Comparison of ENCODE assay signal across 9 cellular contexts in the genomic region with DNA sequence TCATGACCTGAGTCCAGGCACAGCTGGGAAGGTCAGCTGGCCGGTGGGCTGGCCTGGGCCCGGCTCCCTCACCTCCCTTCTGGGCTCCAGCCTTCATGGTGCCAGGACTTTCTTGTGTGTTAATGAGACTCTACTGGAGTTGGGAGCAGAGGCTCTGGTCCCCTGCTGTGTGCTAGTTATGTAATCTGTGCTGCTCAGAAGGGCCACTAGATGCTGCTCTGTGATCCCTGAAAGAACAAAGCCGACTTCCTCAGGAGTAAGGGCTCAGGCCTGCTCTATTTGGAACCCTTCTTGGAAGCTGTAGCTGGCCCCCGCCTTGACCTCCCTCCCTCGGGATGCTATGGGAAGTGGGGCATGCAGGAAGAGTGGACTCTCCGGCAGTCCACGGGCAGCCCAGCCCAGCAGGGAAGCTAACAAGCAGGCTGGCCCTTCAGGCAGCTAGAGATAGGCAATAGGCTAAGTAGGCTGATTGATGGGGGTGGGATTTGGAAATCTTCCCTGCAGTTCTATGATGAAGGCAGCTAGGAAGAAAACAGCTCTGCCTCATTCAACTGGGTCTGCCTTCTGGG. TPM values are rescaled to one million over a fixed set of nuclear protein-coding genes. Genes with fewer than 3 reads are reported as not detected.
DNase-seq lines count a peak whose midpoint lies in the region; ATAC-seq and TF ChIP-seq lines count a peak whose summit lies in the region.
"Had no signal": no experiment of that assay in that cellular context is flagged by ENCODE, and none has a peak within 500 bp of the region (broad histone marks: within the 10 kb centered on the region; RNA-seq: fewer than 3 reads in every experiment).

No MANE protein-coding gene starts in this region.

- TF ChIP-seq EP300 in gastroesophageal sphincter (IDR thresholded peaks at IDR 0.05): no peak

- no peaks in the 10 kb centered on the region for H3K9me3 ChIP-seq in CD8-positive, alpha-beta memory T cell (ENCODE audit: low read length)
- H3K9me3 ChIP-seq in gastroesophageal sphincter: no peaks in the 10 kb centered on the region
- no peaks in the 10 kb centered on the region for H3K9me3 ChIP-seq in neuronal stem cell (replicated peaks in 1 of 2; ENCODE audit: control insufficient read depth in 2 of 2, insufficient read depth in 1 of 2, low read depth in 1 of 2, low read length in 2 of 2)

- no peak overlapping the region for H2BK12ac ChIP-seq in neuronal stem cell (ENCODE audit: low read length)

- CTCF ChIA-PET in CD8-positive, alpha-beta memory T cell (lab: Charles Lee): interaction anchor here (0.6 to 6.7 kb wide), 31 partner anchors 8 to 394 kb away, joined by 3 to 44 read pairs (median 4); partner anchors contain the start of genes MYO1D and PSMD11

- H3K79me1 ChIP-seq in neuronal stem cell (ENCODE audit: low read depth, low read length): peaks cover 9% of the 10 kb centered on the region

- no peak overlapping the region for H3K4me3 ChIP-seq in CD8-positive, alpha-beta memory T cell (ENCODE audit: low read length)
- H3K4me3 ChIP-seq in gastroesophageal sphincter (no peak overlapping the region), neuronal stem cell (ENCODE audit: low read length in 2 of 2) (no peak overlapping the region)

- DNase-seq in CD8-positive, alpha-beta memory T cell: peak in 3 of 5 donors; percentile 42 to 62 (median 60)
- DNase-seq in HCEC 1CT: peak; percentile 64
- peak; percentile 66 to 89 for DNase-seq in NCI-H524 (lab: John Stamatoyannopoulos, UW)
- DNase-seq in neuronal stem cell (ENCODE audit: low spot score): peak; percentile 62

- peaks cover 15% of the 10 kb centered on the region for H3K4me1 ChIP-seq in CD8-positive, alpha-beta memory T cell (ENCODE audit: insufficient read depth, low read length)
- peaks cover 0 to 47% (median 14%) of the 10 kb centered on the region in 3 donors for H3K4me1 ChIP-seq in gastroesophageal sphincter
- H3K4me1 ChIP-seq in neuronal stem cell (ENCODE audit: control insufficient read depth in 2 of 2, insufficient read depth in 1 of 2, low read depth in 1 of 2, low read length in 2 of 2): peaks cover 18 to 23% of the 10 kb centered on the region in 2 donors

- peaks cover 0 to 51% (median 11%) of the 10 kb centered on the region in 3 donors for H3K36me3 Mint-ChIP-seq in CD8-positive, alpha-beta memory T cell
- H3K36me3 Mint-ChIP-seq in activated naive CD4-positive, alpha-beta T cell treated with anti-CD3 and anti-CD28 coated beads, Interleukin-2, amount 50 U/mL, for 24 hours: peaks cover 11% of the 10 kb centered on the region

- H4K8ac ChIP-seq in neuronal stem cell (ENCODE audit: low read depth, low read length): no peak overlapping the region

- peaks cover 11 to 15% (median 13%) of the 10 kb centered on the region in 3 donors for H3K4me1 Mint-ChIP-seq in CD8-positive, alpha-beta memory T cell
- H3K4me1 Mint-ChIP-seq in activated naive CD4-positive, alpha-beta T cell treated with anti-CD3 and anti-CD28 coated beads, Interleukin-2, amount 50 U/mL, for 24 hours: peaks cover 27% of the 10 kb centered on the region

- H2BK120ac ChIP-seq in neuronal stem cell (ENCODE audit: low read depth, low read length): no peak overlapping the region

- no peak overlapping the region for H3K23ac ChIP-seq in neuronal stem cell (ENCODE audit: low read depth, low read length, poor library complexity)

- TF ChIP-seq CTCF in gastroesophageal sphincter (IDR thresholded peaks at IDR 0.05): peak in 3 of 4 experiments; percentile 62 to 67 (median 65)

- POLR2A ChIA-PET in CD8-positive, alpha-beta memory T cell (lab: Charles Lee): no interaction called here

- no peaks in the 10 kb centered on the region for H3K9me3 Mint-ChIP-seq in CD8-positive, alpha-beta memory T cell
- no peaks in the 10 kb centered on the region for H3K9me3 Mint-ChIP-seq in activated naive CD4-positive, alpha-beta T cell treated with anti-CD3 and anti-CD28 coated beads, Interleukin-2, amount 50 U/mL, for 24 hours
- H3K9me3 Mint-ChIP-seq: T-helper 1 cell treated with Interleukin-12 subunit alpha and Interleukin-12 subunit beta and Interleukin-4 antibody, amounts not matched to agents 30 μg/mL and 1 μg/mL, for 36 hours had no signal

- H2BK5ac ChIP-seq in neuronal stem cell (ENCODE audit: low read length): no peak overlapping the region

- no peak overlapping the region for H3K9ac ChIP-seq in neuronal stem cell (ENCODE audit: low read depth, low read length, poor library complexity)

- no peak overlapping the region for H2BK15ac ChIP-seq in neuronal stem cell (ENCODE audit: low read length)

- H2AK5ac ChIP-seq in neuronal stem cell (ENCODE audit: low read depth, low read length): no peak overlapping the region

- H3K36me3 ChIP-seq in CD8-positive, alpha-beta memory T cell (ENCODE audit: insufficient read depth, low read length): peaks cover 19% of the 10 kb centered on the region
- H3K36me3 ChIP-seq in gastroesophageal sphincter (peaks cover 0 to 44% of the 10 kb centered on the region in 2 donors), neuronal stem cell (replicated peaks in 1 of 2; ENCODE audit: control insufficient read depth in 2 of 2, insufficient read depth in 2 of 2, low read length in 2 of 2) (peaks cover 30 to 54% of the 10 kb centered on the region in 2 donors)

- H3K27me3 Mint-ChIP-seq in CD8-positive, alpha-beta memory T cell: peaks cover 0 to 3% of the 10 kb centered on the region in 2 donors
- H3K27me3 Mint-ChIP-seq in activated naive CD4-positive, alpha-beta T cell treated with anti-CD3 and anti-CD28 coated beads, Interleukin-2, amount 50 U/mL, for 24 hours: no peaks in the 10 kb centered on the region

- 5 to 6% methylated on average over 3 to 4 of the region's 7 CpGs for WGBS in gastroesophageal sphincter (ENCODE audit: low coverage in 1 of 2), 2 donors
- no CpG with 5 or more reads among the region's 7 CpGs for WGBS in neuronal stem cell (ENCODE audit: extremely low coverage in 2 of 2, insufficient read length in 2 of 2, insufficient replicate concordance in 1 of 2), 2 donors

- peak overlapping the region; percentile 69 for H3K18ac ChIP-seq in neuronal stem cell (ENCODE audit: low read length)

- H2AFZ ChIP-seq in neuronal stem cell (ENCODE audit: low read length): peak overlapping the region; percentile 84

- peak; percentile 36 for ATAC-seq in gastroesophageal sphincter
- ATAC-seq in HG03095 (IDR thresholded peaks at IDR 0.05; ENCODE audit: unreplicated experiment): no peak
- no peak for ATAC-seq in GM19452 (IDR thresholded peaks at IDR 0.05; ENCODE audit: unreplicated experiment)

- peak overlapping the region in 2 of 7 donors; percentile 7 to 49 for H3K4me3 Mint-ChIP-seq in CD8-positive, alpha-beta memory T cell
- no peak overlapping the region for H3K4me3 Mint-ChIP-seq in activated naive CD4-positive, alpha-beta T cell treated with anti-CD3 and anti-CD28 coated beads, Interleukin-2, amount 50 U/mL, for 24 hours
- H3K4me3 Mint-ChIP-seq: T-helper 1 cell treated with Interleukin-12 subunit alpha and Interleukin-12 subunit beta and Interleukin-4 antibody, amounts not matched to agents 30 μg/mL and 1 μg/mL, for 36 hours had no signal

- no peak overlapping the region for H3K14ac ChIP-seq in neuronal stem cell (ENCODE audit: low read length)

- H3K4ac ChIP-seq in neuronal stem cell (ENCODE audit: low read length): no peak overlapping the region

- peak overlapping the region; percentile 46 to 93 (median 78) for H3K27ac Mint-ChIP-seq in CD8-positive, alpha-beta memory T cell
- peak overlapping the region; percentile 78 for H3K27ac Mint-ChIP-seq in activated naive CD4-positive, alpha-beta T cell treated with anti-CD3 and anti-CD28 coated beads, Interleukin-2, amount 50 U/mL, for 24 hours
- H3K27ac Mint-ChIP-seq: T-helper 1 cell treated with Interleukin-12 subunit alpha and Interleukin-12 subunit beta and Interleukin-4 antibody, amounts not matched to agents 30 μg/mL and 1 μg/mL, for 36 hours had no signal

- no peaks in the 10 kb centered on the region for H3K27me3 ChIP-seq in CD8-positive, alpha-beta memory T cell (ENCODE audit: insufficient read depth, low read length, poor library complexity, severe bottlenecking)
- H3K27me3 ChIP-seq in gastroesophageal sphincter (no peaks in the 10 kb centered on the region), neuronal stem cell (ENCODE audit: control insufficient read depth in 3 of 3, insufficient read depth in 3 of 3, low read depth in 1 of 3, low read length in 3 of 3) (no peaks in the 10 kb centered on the region)

- H4K91ac ChIP-seq in neuronal stem cell (ENCODE audit: low read depth, low read length, poor library complexity): no peak overlapping the region

- no peak for TF ChIP-seq POLR2A in gastroesophageal sphincter (IDR thresholded peaks at IDR 0.05)

- H3K4me2 ChIP-seq in neuronal stem cell (ENCODE audit: insufficient read depth, low read length, poor library complexity, severe bottlenecking): no peak overlapping the region

- H3K27ac ChIP-seq in CD8-positive, alpha-beta memory T cell (ENCODE audit: low read depth, low read length): no peak overlapping the region
- H3K27ac ChIP-seq in gastroesophageal sphincter: peak overlapping the region in 3 of 4 donors; percentile 48 to 64 (median 60)
- H3K27ac ChIP-seq in neuronal stem cell (replicated peaks; ENCODE audit: low read length): peak overlapping the region; percentile 62

RNA-seq across cellular contexts. Expression of gene CDK5R1, which starts 3.3 kb away (rescaled TPM):
- total RNA-seq in CD8-positive, alpha-beta memory T cell: 1 to 10 TPM; 6.8 to 7.0 TPM
- polyA plus RNA-seq in CD8-positive, alpha-beta memory T cell: 6.0 TPM
- total RNA-seq in gastroesophageal sphincter: 1 to 10 TPM in 2 of 4 donors, under 1 TPM in 1, not detected in 1; 0.54 to 1.5 (median 1.0) TPM
- polyA plus RNA-seq in neuronal stem cell (2013, experiment 1 of 2): 5.4 TPM
- 5.2 TPM for polyA plus RNA-seq in neuronal stem cell (2013, experiment 2 of 2)

RNA-seq across cellular contexts. Expression of gene PSMD11, which starts 39.2 kb away (rescaled TPM):
- total RNA-seq in CD8-positive, alpha-beta memory T cell: 100 to 1,000 TPM; 175 to 187 TPM
- 145 TPM for polyA plus RNA-seq in CD8-positive, alpha-beta memory T cell
- 10 to 100 TPM; 41.7 to 68.7 (median 64.9) TPM for total RNA-seq in gastroesophageal sphincter
- polyA plus RNA-seq in neuronal stem cell (2013, experiment 1 of 2): 111 TPM
- polyA plus RNA-seq in neuronal stem cell (2013, experiment 2 of 2): 121 TPM
